22 cellular contexts compared by ENCODE assay signal in the genomic region with DNA sequence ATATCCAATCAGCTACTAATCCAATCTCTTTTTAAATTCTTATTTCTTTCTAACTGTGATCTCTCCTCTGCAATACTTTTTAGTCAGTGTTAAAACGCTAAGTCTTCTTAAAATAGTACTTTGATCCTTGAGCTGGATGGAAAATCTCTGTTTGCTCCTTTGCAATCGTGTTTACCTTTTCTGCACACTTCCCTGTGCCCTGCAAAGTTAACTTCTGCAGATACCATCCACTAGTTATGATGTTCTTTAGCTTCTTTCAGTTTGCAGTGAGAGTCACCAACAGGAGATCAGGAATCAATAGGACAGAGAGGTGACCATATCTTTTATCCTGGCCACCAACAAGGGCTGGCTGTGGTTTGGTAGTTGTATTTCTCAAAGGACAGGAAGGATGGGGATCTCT.
"Had no signal": no experiment of that assay in that cellular context is flagged by ENCODE, and none has a peak within 500 bp of the region (broad histone marks: within the 10 kb centered on the region; RNA-seq: fewer than 3 reads in every experiment).

No MANE protein-coding gene starts in this region.

- DNase-seq: Kasumi-1, MM.1S, NCI-H1092 treated with DMSO at 0.1 percent for 48 hours, NCI-H1436, NCI-H187, NCI-H2029, NCI-H2081 treated with DMSO at 0.1 percent for 48 hours, NCI-H2171, NCI-H226, NCI-H446, NCI-H510A, NCI-H524 treated with DMSO at 0.1 percent for 48 hours, NCI-H69, NCI-H774, Right ventricle myocardium superior, RPMI8226, SIG-M5 had no signal

- H3K9me3 ChIP-seq: SJSA1 had no signal

- H3K27me3 ChIP-seq: SJSA1 had no signal

- H3K27me3 Mint-ChIP-seq: IgD-negative memory B cell had no signal

- H3K27ac Mint-ChIP-seq: IgD-negative memory B cell had no signal

- H3K4me3 ChIP-seq: K562, SJSA1, SK-N-MC had no signal

- H3K4me3 Mint-ChIP-seq: IgD-negative memory B cell had no signal

- ATAC-seq: K562 had no signal

- H3K36me3 ChIP-seq: SJSA1 had no signal

- H3K36me3 Mint-ChIP-seq: IgD-negative memory B cell had no signal

- H3K4me1 ChIP-seq: SJSA1 had no signal

- H3K27ac ChIP-seq: KMS-11, SJSA1, SK-N-MC had no signal

- H3K4me1 Mint-ChIP-seq: IgD-negative memory B cell had no signal
